8 cellular contexts compared by ENCODE assay signal in genomic region chr4:139666735-139667266, GRCh38. TPM values are rescaled to one million over a fixed set of nuclear protein-coding genes. Genes with fewer than 3 reads are reported as not detected.
A peak's percentile ranks its signal among the peaks of the same experiment; 100 is the strongest.
DNase-seq lines count a peak whose midpoint lies in the region; ATAC-seq and TF ChIP-seq lines count a peak whose summit lies in the region.

No MANE protein-coding gene starts in this region.

- H3K27ac ChIP-seq in muscle layer of duodenum (ENCODE audit: low read length): peak overlapping the region; percentile 92

- TF ChIP-seq CTCF in GM12864 (IDR thresholded peaks at IDR 0.05; ENCODE audit: low read depth, low read length, missing control alignments): no peak
- TF ChIP-seq CTCF in endothelial cell (IDR thresholded peaks at IDR 0.05; ENCODE audit: unreplicated experiment): no peak

- H3K4me3 ChIP-seq in GM12864 (ENCODE audit: low read depth, low read length) (peak overlapping the region; percentile 66; the same call in 1 of the 2 replicates), muscle layer of duodenum (ENCODE audit: low read depth in 1 of 2, low read length in 2 of 2) (peak overlapping the region; percentile 60 to 75)

- intact Hi-C loops in posterior cingulate gyrus (cut with DNase I): no loop called here

- ATAC-seq in HG03280 (IDR thresholded peaks at IDR 0.05; ENCODE audit: unreplicated experiment): no peak

- peaks cover 61% of the 10 kb centered on the region for H3K4me1 Mint-ChIP-seq in endothelial cell (ENCODE audit: unreplicated experiment)

- peaks cover 24% of the 10 kb centered on the region for H3K36me3 Mint-ChIP-seq in endothelial cell (ENCODE audit: low read depth, unreplicated experiment)

- H3K9me3 Mint-ChIP-seq in endothelial cell (ENCODE audit: unreplicated experiment): no peaks in the 10 kb centered on the region

- DNase-seq in GM12864 (ENCODE audit: low read depth) (no peak), Kasumi-1 (lab: John Stamatoyannopoulos, UW) (peak; percentile 75 to 78), SKM-1 treated with dmso at 0.1 percent for 144 hours (lab: John Stamatoyannopoulos, UW; ENCODE audit: unreplicated experiment) (peak; percentile 20), endothelial cell (ENCODE audit: low spot score) (peak; percentile 41), posterior cingulate gyrus (no peak), GOT3 (lab: John Stamatoyannopoulos, UW) (no peak)

- peaks cover 11% of the 10 kb centered on the region for H3K27me3 Mint-ChIP-seq in endothelial cell (ENCODE audit: unreplicated experiment)

- H3K27ac Mint-ChIP-seq in endothelial cell (ENCODE audit: unreplicated experiment): peak overlapping the region; percentile 100

- no peaks in the 10 kb centered on the region for H3K9me3 ChIP-seq in muscle layer of duodenum (ENCODE audit: control insufficient read depth in 1 of 2, low read length in 2 of 2)

- H3K4me3 Mint-ChIP-seq in endothelial cell (ENCODE audit: unreplicated experiment): peak overlapping the region; percentile 99

- H3K4me1 ChIP-seq in muscle layer of duodenum (ENCODE audit: control insufficient read depth in 1 of 2, insufficient read depth in 2 of 2, low read length in 2 of 2): peaks cover 9 to 12% of the 10 kb centered on the region in 2 donors

- H3K36me3 ChIP-seq in muscle layer of duodenum (ENCODE audit: control insufficient read depth in 1 of 2, insufficient read depth in 2 of 2, low read length in 2 of 2): peaks cover 0 to 1% of the 10 kb centered on the region in 2 donors

- H3K27me3 ChIP-seq in muscle layer of duodenum (ENCODE audit: low read depth, low read length): no peaks in the 10 kb centered on the region

RNA-seq across cellular contexts. Expression of gene MGST2, which starts 1.2 kb away (rescaled TPM):
- total RNA-seq in endothelial cell (ENCODE audit: unreplicated experiment): 98.3 TPM

Comparison
In these comparisons a context has a peak if more than half of its experiments do, and no peak if none do; other contexts are left out.
1. DNase-seq: peak in Kasumi-1 (2 of 2), SKM-1 treated with dmso at 0.1 percent for 144 hours (single experiment) and endothelial cell (single experiment); none in GM12864 (single experiment), posterior cingulate gyrus (0 of 10) and GOT3 (single experiment).